15 cellular contexts compared by ENCODE assay signal in genomic region chr3:42078686-42079085, GRCh38. TPM values are rescaled to one million over a fixed set of nuclear protein-coding genes. Genes with fewer than 3 reads are reported as not detected.
DNase-seq lines count a peak whose midpoint lies in the region; ATAC-seq and TF ChIP-seq lines count a peak whose summit lies in the region.
"Had no signal": no experiment of that assay in that cellular context is flagged by ENCODE, and none has a peak within 500 bp of the region (broad histone marks: within the 10 kb centered on the region; RNA-seq: fewer than 3 reads in every experiment).

No MANE protein-coding gene starts in this region.

- H3K9ac ChIP-seq in mesendoderm (ENCODE audit: low read length): no peak overlapping the region
- H3K9ac ChIP-seq: BLaER1 had no signal

- peak; percentile 78 for DNase-seq in GM23338 (ENCODE audit: low spot score)
- no peak for DNase-seq in T-helper 17 cell
- peak; percentile 87 for DNase-seq in mesendoderm
- DNase-seq in thyroid gland: no peak
- no peak for DNase-seq in KBM-7
- DNase-seq in body of pancreas: no peak
- DNase-seq in HEK293T (ENCODE audit: extremely low spot score): no peak
- DNase-seq: activated effector memory CD4-positive, alpha-beta T cell treated with anti-CD3 and anti-CD28 coated beads, Interleukin-2, amount 50 U/mL, for 16 hours; foreskin keratinocyte; MM.1S; NCI-H1694 treated with DMSO at 0.1 percent for 48 hours; SHP77; stimulated activated CD4-positive, alpha-beta T cell treated with anti-CD3 and anti-CD28 coated beads, Interleukin-4, amount 100 ng/mL, for 1 hour; T-helper 2 cell had no signal

- no peak overlapping the region for H3K4me3 ChIP-seq in GM23338
- H3K4me3 ChIP-seq in mesendoderm (ENCODE audit: low read length): no peak overlapping the region
- no peak overlapping the region for H3K4me3 ChIP-seq in thyroid gland (replicated peaks in 1 of 3)
- no peak overlapping the region for H3K4me3 ChIP-seq in body of pancreas
- H3K4me3 ChIP-seq: BLaER1 had no signal

- POLR2A ChIA-PET in HEK293T (lab: Yijun Ruan, JAX): no interaction called here

- H3K4me1 ChIP-seq in GM23338 (ENCODE audit: insufficient read depth): peaks cover 10% of the 10 kb centered on the region
- peaks cover 8% of the 10 kb centered on the region for H3K4me1 ChIP-seq in mesendoderm (ENCODE audit: control insufficient read depth, low read depth, low read length)
- peaks cover 51 to 68% of the 10 kb centered on the region in 2 donors for H3K4me1 ChIP-seq in thyroid gland
- H3K4me1 ChIP-seq in body of pancreas: peaks cover 18% of the 10 kb centered on the region

- H2AFZ ChIP-seq in GM23338: no peak overlapping the region

- H3K4me3 Mint-ChIP-seq in GM23338 (no peak overlapping the region), T-helper 17 cell (no peak overlapping the region)

- H2BK5ac ChIP-seq in mesendoderm (ENCODE audit: low read length): no peak overlapping the region

- no peak overlapping the region for H4K5ac ChIP-seq in mesendoderm (ENCODE audit: low read length)

- H3K4ac ChIP-seq in mesendoderm (ENCODE audit: low read depth, low read length): no peak overlapping the region

- no peak overlapping the region for H2BK15ac ChIP-seq in mesendoderm (replicated peaks; ENCODE audit: low read depth)

- no peak overlapping the region for H2AK5ac ChIP-seq in mesendoderm (ENCODE audit: low read length)

- no peak overlapping the region for H4K8ac ChIP-seq in mesendoderm (ENCODE audit: low read depth, low read length)

- H3F3A ChIP-seq in GM23338 (replicated peaks; ENCODE audit: low read depth): no peaks in the 10 kb centered on the region

- H3K9me2 ChIP-seq in GM23338 (ENCODE audit: insufficient read depth): no peaks in the 10 kb centered on the region

- no peaks in the 10 kb centered on the region for H4K20me1 ChIP-seq in GM23338 (replicated peaks; ENCODE audit: insufficient read depth)

- no peak overlapping the region for H3K18ac ChIP-seq in mesendoderm (ENCODE audit: low read length)

- CTCF ChIA-PET in HEK293T (lab: Yijun Ruan, JAX): interaction anchor here (0.6 to 0.7 kb wide), 2 partner anchors 21 to 176 kb away, joined by 3 to 6 read pairs; no protein-coding TSS in a partner anchor

- TF ChIP-seq POLR2A in thyroid gland (IDR thresholded peaks at IDR 0.05): no peak
- no peak for TF ChIP-seq POLR2A in body of pancreas (IDR thresholded peaks at IDR 0.05)

- H3K79me2 ChIP-seq in GM23338 (replicated peaks; ENCODE audit: insufficient read depth): peaks cover 76% of the 10 kb centered on the region
- peaks cover 2% of the 10 kb centered on the region for H3K79me2 ChIP-seq in mesendoderm (ENCODE audit: control insufficient read depth, insufficient read depth, low read length)

- H3K56ac ChIP-seq in mesendoderm (ENCODE audit: low read length): no peak overlapping the region

- in situ Hi-C loops in KBM-7 (cut with MboI; ENCODE audit: low pct_unique_long_range_greater_than_20kb, low sequenced_read_pairs): no loop called here

- H3K23ac ChIP-seq in mesendoderm (ENCODE audit: low read length): no peak overlapping the region

- H3K27ac ChIP-seq in GM23338 (ENCODE audit: low read depth): peak overlapping the region; percentile 60
- H3K27ac ChIP-seq in mesendoderm (ENCODE audit: low read depth, low read length): no peak overlapping the region
- peak overlapping the region in 2 of 3 donors; percentile 81 to 91 for H3K27ac ChIP-seq in thyroid gland
- H3K27ac ChIP-seq in body of pancreas: no peak overlapping the region
- H3K27ac ChIP-seq: foreskin keratinocyte had no signal

- WGBS in mesendoderm (ENCODE audit: extremely low coverage, insufficient coverage, low lambda C conversion rate): no CpG with 5 or more reads among the region's 2 CpGs
- 100% methylated on average over 2 of the region's 2 CpGs for WGBS in thyroid gland, 2 donors
- WGBS in body of pancreas, 2 donors: 94 to 100% methylated on average over 1 to 2 of the region's 2 CpGs

- intact Hi-C loops in thyroid gland (cut with DNase I) (no loop called here), body of pancreas (cut with DNase I) (no loop called here)

- H3K27ac Mint-ChIP-seq in GM23338 (no peak overlapping the region), T-helper 17 cell (peak overlapping the region; percentile 97)

- no peaks in the 10 kb centered on the region for H3K9me3 ChIP-seq in T-helper 17 cell (ENCODE audit: control insufficient read depth, low read length, poor library complexity, severe bottlenecking)
- H3K9me3 ChIP-seq in thyroid gland: no peaks in the 10 kb centered on the region
- H3K9me3 ChIP-seq in body of pancreas: no peaks in the 10 kb centered on the region

- H3K36me3 ChIP-seq in GM23338 (ENCODE audit: insufficient read depth) (no peaks in the 10 kb centered on the region), mesendoderm (ENCODE audit: control insufficient read depth, insufficient read depth, low read length) (no peaks in the 10 kb centered on the region), thyroid gland (no peaks in the 10 kb centered on the region), body of pancreas (replicated peaks in 1 of 2; ENCODE audit: insufficient read depth in 1 of 2, low read depth in 2 of 2) (no peaks in the 10 kb centered on the region)

- H3K27me3 ChIP-seq in GM23338 (ENCODE audit: insufficient read depth) (no peaks in the 10 kb centered on the region), mesendoderm (ENCODE audit: insufficient read depth, low read length, poor library complexity) (no peaks in the 10 kb centered on the region), thyroid gland (no peaks in the 10 kb centered on the region), body of pancreas (no peaks in the 10 kb centered on the region)
- H3K27me3 ChIP-seq: BLaER1, foreskin keratinocyte had no signal

- H3K79me1 ChIP-seq in mesendoderm (ENCODE audit: low read length): peaks cover 5% of the 10 kb centered on the region

- H3K27me3 Mint-ChIP-seq in GM23338 (ENCODE audit: insufficient read depth, low read depth, poor library complexity): peaks cover 3% of the 10 kb centered on the region
- no peaks in the 10 kb centered on the region for H3K27me3 Mint-ChIP-seq in T-helper 17 cell

- ATAC-seq in GM23338 (peak; percentile 26; the same call in 1 of the 3 replicates), T-helper 17 cell (no peak), body of pancreas (no peak)
- ATAC-seq: foreskin keratinocyte had no signal

- peaks cover 19% of the 10 kb centered on the region for H3K9me3 Mint-ChIP-seq in GM23338

- H3K4me2 ChIP-seq in GM23338 (no peak overlapping the region), mesendoderm (ENCODE audit: low read length) (no peak overlapping the region)

- H3K4me1 Mint-ChIP-seq in GM23338 (peaks cover 13% of the 10 kb centered on the region), T-helper 17 cell (peaks cover 51% of the 10 kb centered on the region)

- no peak for TF ChIP-seq CTCF in GM23338 (conservative IDR thresholded peaks at IDR 0.05; ENCODE audit: low read depth in 2 of 2)
- TF ChIP-seq CTCF in thyroid gland (IDR thresholded peaks at IDR 0.05): no peak
- TF ChIP-seq CTCF in body of pancreas (IDR thresholded peaks at IDR 0.05): no peak

- H2BK120ac ChIP-seq in mesendoderm (ENCODE audit: low read depth, low read length): no peak overlapping the region

- H3K36me3 Mint-ChIP-seq in GM23338 (ENCODE audit: low read depth): peaks cover 18% of the 10 kb centered on the region
- H3K36me3 Mint-ChIP-seq in T-helper 17 cell (ENCODE audit: low read depth): peaks cover 2% of the 10 kb centered on the region

TF ChIP-seq in GM23338, 12 proteins besides CTCF, POLR2A, EP300 and RAD21 (continues in another document):
- TF ChIP-seq ETS1 (IDR thresholded peaks at IDR 0.05): no peak
- TF ChIP-seq ZNF114 (CRISPR knock-in tag; IDR thresholded peaks at IDR 0.05): no peak
- no peak for TF ChIP-seq CREB1 (CRISPR knock-in tag; IDR thresholded peaks at IDR 0.05; ENCODE audit: low read depth)
- no peak for TF ChIP-seq EZH2 (IDR thresholded peaks at IDR 0.05; ENCODE audit: low read depth, unreplicated experiment)

TF ChIP-seq in HEK293T, 16 proteins besides CTCF, POLR2A, EP300 and RAD21:
- no peak for TF ChIP-seq BHLHE40 (IDR thresholded peaks at IDR 0.05; ENCODE audit: borderline replicate concordance)
- no peak for TF ChIP-seq L3MBTL2 (conservative IDR thresholded peaks at IDR 0.05)
- TF ChIP-seq FOXK2 (IDR thresholded peaks at IDR 0.05): no peak
- no peak for TF ChIP-seq HDGF (IDR thresholded peaks at IDR 0.05; ENCODE audit: borderline replicate concordance)
- no peak for TF ChIP-seq LEF1 (IDR thresholded peaks at IDR 0.05; ENCODE audit: borderline replicate concordance)
- no peak for TF ChIP-seq NFRKB (IDR thresholded peaks at IDR 0.05)
- no peak for TF ChIP-seq SP1 (IDR thresholded peaks at IDR 0.05)
- no peak for TF ChIP-seq ELF4 (IDR thresholded peaks at IDR 0.05)
- no peak for TF ChIP-seq CTBP1 (IDR thresholded peaks at IDR 0.05; ENCODE audit: borderline replicate concordance)
- no peak for TF ChIP-seq FOXA1 (IDR thresholded peaks at IDR 0.05)
- no peak for TF ChIP-seq FOXM1 (IDR thresholded peaks at IDR 0.05; ENCODE audit: borderline replicate concordance)
- no peak for TF ChIP-seq TARDBP (IDR thresholded peaks at IDR 0.05)
- no peak for TF ChIP-seq SUZ12 (IDR thresholded peaks at IDR 0.05)
- TF ChIP-seq PKNOX1 (IDR thresholded peaks at IDR 0.05): no peak
- TF ChIP-seq ARNT (IDR thresholded peaks at IDR 0.05): no peak
- TF ChIP-seq ZNF384 (IDR thresholded peaks at IDR 0.05): no peak
TF ChIP-seq in HEK293T: peak in this region for 0.

RNA-seq across cellular contexts. Expression of gene TRAK1, which starts 12.5 kb away (rescaled TPM):
- total RNA-seq in GM23338 (2014; rRNA removed; shearing (Covaris generic)): 47.4 and 50.1 TPM in 2 replicates
- 12.2 and 13.4 TPM in 2 replicates for polyA plus RNA-seq in GM23338 (2016; fragmentation: Nextera tagmentation; extraction: Ambion mirVana)
- total RNA-seq in T-helper 17 cell (10 to 100 TPM; 22.6 to 23.8 TPM), thyroid gland (10 to 100 TPM; 46.1 to 87.8 (median 76.4) TPM), body of pancreas (10 to 100 TPM; 17.1 to 24.1 TPM)
- 20.1 TPM for polyA plus RNA-seq in mesendoderm (2013, experiment 1 of 2)
- polyA plus RNA-seq in mesendoderm (2013, experiment 2 of 2): 19.9 TPM

Comparison
In these comparisons a context has a peak if more than half of its experiments do, and no peak if none do; other contexts are left out.
1. DNase-seq: peak in GM23338 (single experiment) and mesendoderm (single experiment); none in T-helper 17 cell (0 of 3), thyroid gland (0 of 2), KBM-7 (single experiment), body of pancreas (0 of 4) and HEK293T (single experiment).
2. H3K27ac ChIP-seq: peak in GM23338 (single experiment) and thyroid gland (2 of 3); none in mesendoderm (single experiment) and body of pancreas (0 of 4).